In the genomic region with DNA sequence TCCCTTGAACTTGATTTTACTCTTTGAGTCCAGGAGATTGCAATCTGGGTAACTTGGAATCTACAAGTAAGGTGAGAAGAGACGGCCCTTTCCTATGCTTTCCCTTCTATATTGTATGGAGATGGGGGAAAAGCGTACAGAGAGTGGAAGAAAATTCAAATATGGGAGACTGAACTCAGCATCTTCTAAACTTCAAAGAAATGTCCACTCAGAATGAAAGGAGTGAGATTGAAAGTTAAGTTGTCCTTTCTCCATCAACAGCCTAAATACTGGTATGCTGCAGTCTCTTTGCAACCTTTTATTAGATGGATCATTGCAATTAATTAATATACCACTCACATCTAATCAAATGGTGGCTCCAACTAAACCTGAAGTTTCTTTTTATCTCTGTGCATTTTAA, we compare ENCODE assay signal across 8 cellular contexts.
"Had no signal": no experiment of that assay in that cellular context is flagged by ENCODE, and none has a peak within 500 bp of the region (broad histone marks: within the 10 kb centered on the region; RNA-seq: fewer than 3 reads in every experiment).

No MANE protein-coding gene starts in this region.

- H3K27ac ChIP-seq: HL-60 had no signal

- FAIRE-seq: K562 had no signal

- ATAC-seq: HCT116, K562 had no signal

- H3K9me3 ChIP-seq: HAP-1 had no signal

- H3K4me3 ChIP-seq: HAP-1, K562 had no signal

- H3K36me3 ChIP-seq: HAP-1 had no signal

- DNase-seq: GOT3, H7, IMR-90, KG1 had no signal
